In the genomic region with DNA sequence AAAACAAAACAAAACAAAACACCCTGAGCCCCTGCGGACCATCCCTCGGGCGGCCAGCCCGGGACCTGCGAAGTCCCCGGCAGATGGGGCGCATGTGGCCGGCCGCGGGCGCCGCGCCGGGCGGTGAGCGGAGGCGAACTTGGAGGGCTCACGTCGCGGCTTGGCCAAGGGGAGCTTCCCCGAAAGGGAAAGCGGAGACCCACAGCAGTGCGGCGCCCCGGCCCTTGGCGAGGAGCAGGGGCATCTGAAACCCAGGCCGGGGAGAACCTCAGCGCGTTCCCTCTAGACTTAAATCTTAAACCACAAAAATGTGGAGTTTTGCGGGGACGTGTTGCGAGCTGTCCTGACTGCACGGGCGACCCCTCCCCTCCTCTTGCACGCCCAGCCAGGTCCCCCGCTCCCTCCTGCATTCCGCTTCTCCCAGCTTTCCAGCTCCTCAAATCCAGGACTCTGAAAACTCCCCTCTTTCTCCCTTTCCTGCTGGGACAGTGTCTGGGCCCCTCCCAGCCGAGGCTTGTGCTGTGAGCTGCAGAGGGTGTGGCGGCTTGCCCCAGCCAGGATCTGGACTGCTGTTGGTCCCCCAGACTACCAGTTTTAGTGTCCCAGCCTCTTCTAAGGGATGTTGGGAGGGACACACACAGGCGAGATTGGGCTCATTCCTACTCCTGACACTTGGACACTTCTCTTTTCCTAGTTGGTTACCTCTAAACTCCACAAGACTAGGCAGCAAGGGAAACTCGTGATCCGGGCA, we compare ENCODE assay signal across 8 cellular contexts. TPM values are rescaled to one million over a fixed set of nuclear protein-coding genes. Genes with fewer than 3 reads are reported as not detected.
A peak's percentile ranks its signal among the peaks of the same experiment; 100 is the strongest.
DNase-seq lines count a peak whose midpoint lies in the region; ATAC-seq, FAIRE-seq and TF ChIP-seq lines count a peak whose summit lies in the region.

No MANE protein-coding gene starts in this region.

- H2BK120ac ChIP-seq in neuronal stem cell (ENCODE audit: low read depth, low read length): no peak overlapping the region

- H3K27me3 Mint-ChIP-seq in activated T-cell treated with anti-CD3 and anti-CD28 coated beads, Interleukin-2, amount 50 U/mL, for 4 hours (ENCODE audit: low read depth): peaks cover 43% of the 10 kb centered on the region

- H4K8ac ChIP-seq in neuronal stem cell (ENCODE audit: low read depth, low read length): no peak overlapping the region

- peak; percentile 33 to 52 for DNase-seq in A549 (ENCODE audit: low read depth in 1 of 2, low spot score in 1 of 2)
- peak; percentile 66 for DNase-seq in GM10266 (ENCODE audit: extremely low spot score)
- DNase-seq in HK-2 (ENCODE audit: unreplicated experiment): peak; percentile 61
- DNase-seq in activated T-cell treated with anti-CD3 and anti-CD28 coated beads, Interleukin-2, amount 50 U/mL, for 4 hours: no peak
- peak; percentile 51 for DNase-seq in globus pallidus (ENCODE audit: low spot score)
- peak; percentile 26 for DNase-seq in neuronal stem cell (ENCODE audit: low spot score)
- no peak for DNase-seq in HT-29 (ENCODE audit: low spot score)

- H3K9me3 ChIP-seq in A549 (no peaks in the 10 kb centered on the region), neuronal stem cell (replicated peaks in 1 of 2; ENCODE audit: control insufficient read depth in 2 of 2, insufficient read depth in 1 of 2, low read depth in 1 of 2, low read length in 2 of 2) (no peaks in the 10 kb centered on the region)

- H3K27me3 ChIP-seq in neuronal stem cell (ENCODE audit: control insufficient read depth in 3 of 3, insufficient read depth in 3 of 3, low read depth in 1 of 3, low read length in 3 of 3): no peaks in the 10 kb centered on the region

- CTCF ChIA-PET in A549 (lab: Yijun Ruan, JAX): interaction anchor here (0.8 to 2.9 kb wide), 11 partner anchors 11 to 313 kb away, joined by 3 to 13 read pairs (median 3); no protein-coding TSS in a partner anchor

- no peak overlapping the region for H3K14ac ChIP-seq in neuronal stem cell (ENCODE audit: low read length)

- peak overlapping the region; percentile 79 for H3K18ac ChIP-seq in neuronal stem cell (ENCODE audit: low read length)

- no peaks in the 10 kb centered on the region for H3K36me3 Mint-ChIP-seq in activated T-cell treated with anti-CD3 and anti-CD28 coated beads, Interleukin-2, amount 50 U/mL, for 4 hours (ENCODE audit: insufficient read depth)

- no peak overlapping the region for H2BK12ac ChIP-seq in neuronal stem cell (ENCODE audit: low read length)

- peak overlapping the region; percentile 76 for H3K4me3 Mint-ChIP-seq in activated T-cell treated with anti-CD3 and anti-CD28 coated beads, Interleukin-2, amount 50 U/mL, for 4 hours

- H2AK5ac ChIP-seq in neuronal stem cell (ENCODE audit: low read depth, low read length): peak overlapping the region; percentile 57

- FAIRE-seq in A549 (lab: Jason Lieb, UNC): no peak

- H3K36me3 ChIP-seq in neuronal stem cell (replicated peaks in 1 of 2; ENCODE audit: control insufficient read depth in 2 of 2, insufficient read depth in 2 of 2, low read length in 2 of 2): peaks cover 0 to 12% of the 10 kb centered on the region in 2 donors

- H3K4me1 ChIP-seq in A549: peaks cover 39% of the 10 kb centered on the region
- H3K4me1 ChIP-seq in neuronal stem cell (ENCODE audit: control insufficient read depth in 2 of 2, insufficient read depth in 1 of 2, low read depth in 1 of 2, low read length in 2 of 2): peaks cover 6 to 9% of the 10 kb centered on the region in 2 donors

- TF ChIP-seq EP300 in A549 (IDR thresholded peaks at IDR 0.05): no peak

- peak overlapping the region; percentile 80 for H3K4me2 ChIP-seq in A549
- H3K4me2 ChIP-seq in neuronal stem cell (ENCODE audit: insufficient read depth, low read length, poor library complexity, severe bottlenecking): peak overlapping the region; percentile 92

- no peaks in the 10 kb centered on the region for H3K79me1 ChIP-seq in neuronal stem cell (ENCODE audit: low read depth, low read length)

- no peaks in the 10 kb centered on the region for H3K9me3 Mint-ChIP-seq in activated T-cell treated with anti-CD3 and anti-CD28 coated beads, Interleukin-2, amount 50 U/mL, for 4 hours

- H3K4me1 Mint-ChIP-seq in activated T-cell treated with anti-CD3 and anti-CD28 coated beads, Interleukin-2, amount 50 U/mL, for 4 hours (ENCODE audit: low read depth): peaks cover 13% of the 10 kb centered on the region

- no peak overlapping the region for H3K4ac ChIP-seq in neuronal stem cell (ENCODE audit: low read length)

- TF ChIP-seq POLR2A in A549 (IDR thresholded peaks at IDR 0.05; ENCODE audit: low read length): peak; percentile 16; the same call in 1 of the 2 replicates

- H3K27ac ChIP-seq in A549: peak overlapping the region; percentile 91 to 94
- no peak overlapping the region for H3K27ac ChIP-seq in neuronal stem cell (replicated peaks; ENCODE audit: low read length)

- no peak overlapping the region for H4K91ac ChIP-seq in neuronal stem cell (ENCODE audit: low read depth, low read length, poor library complexity)

- peak overlapping the region; percentile 94 for H2AFZ ChIP-seq in neuronal stem cell (ENCODE audit: low read length)

- peak overlapping the region; percentile 98 for H3K4me3 ChIP-seq in A549
- H3K4me3 ChIP-seq in neuronal stem cell (ENCODE audit: low read length in 2 of 2): peak overlapping the region; percentile 76 to 99

- peak overlapping the region; percentile 80 for H3K9ac ChIP-seq in neuronal stem cell (ENCODE audit: low read depth, low read length, poor library complexity)

- peak overlapping the region; percentile 35 for H2BK5ac ChIP-seq in neuronal stem cell (ENCODE audit: low read length)

- no peak overlapping the region for H2BK15ac ChIP-seq in neuronal stem cell (ENCODE audit: low read length)

- WGBS in A549 (ENCODE audit: missing lambda C conversion rate): under 1% methylated on average over 34 of the region's 42 CpGs
- no CpG with 5 or more reads among the region's 42 CpGs for WGBS in neuronal stem cell (ENCODE audit: extremely low coverage in 2 of 2, insufficient read length in 2 of 2, insufficient replicate concordance in 1 of 2), 2 donors

- no peak overlapping the region for H3K23ac ChIP-seq in neuronal stem cell (ENCODE audit: low read depth, low read length, poor library complexity)

- ATAC-seq in A549 (peak; percentile 57 to 78), HG03196 (IDR thresholded peaks at IDR 0.05; ENCODE audit: unreplicated experiment) (no peak)
- no peak for ATAC-seq in activated T-cell treated with anti-CD3 and anti-CD28 coated beads, Interleukin-2, amount 50 U/mL, for 4 hours

- TF ChIP-seq CTCF in A549 (IDR thresholded peaks at IDR 0.05): no peak
- no peak for TF ChIP-seq CTCF in GM10266 (IDR thresholded peaks at IDR 0.05; ENCODE audit: control insufficient read depth, insufficient read depth, low read depth, missing control alignments)

- TF ChIP-seq RAD21 in A549 (conservative IDR thresholded peaks at IDR 0.05 in 1 of 2, IDR thresholded peaks at IDR 0.05 in 1 of 2): no peak; a peak in 3 of 5 replicates

- POLR2A ChIA-PET in A549 (lab: Yijun Ruan, JAX): interaction anchor here (0.7 to 2.4 kb wide), 5 partner anchors 29 to 150 kb away, joined by 3 to 10 read pairs (median 4); no protein-coding TSS in a partner anchor

TF ChIP-seq in A549, 52 proteins besides CTCF, POLR2A, EP300 and RAD21:
- TF ChIP-seq JUN (IDR thresholded peaks at IDR 0.05) (0 out of 5 replicates have a peak, but pooled peaks of 1 of the 2 experiments have one; percentile 19), MYC (IDR thresholded peaks at IDR 0.05; ENCODE audit: borderline replicate concordance, low read length) (0 out of 2 replicates have a peak, but pooled peaks have one; percentile 61), BHLHE40 (IDR thresholded peaks at IDR 0.05; ENCODE audit: low read depth, low read length) (no peak), HDAC2 (IDR thresholded peaks at IDR 0.05) (0 out of 2 replicates have a peak, but pooled peaks have one; percentile 23), POLR2AphosphoS2 (conservative IDR thresholded peaks at IDR 0.05; ENCODE audit: low read length) (no peak), HOXA7 (CRISPR knock-in tag; IDR thresholded peaks at IDR 0.05) (no peak)
- TF ChIP-seq, protein P1, sequence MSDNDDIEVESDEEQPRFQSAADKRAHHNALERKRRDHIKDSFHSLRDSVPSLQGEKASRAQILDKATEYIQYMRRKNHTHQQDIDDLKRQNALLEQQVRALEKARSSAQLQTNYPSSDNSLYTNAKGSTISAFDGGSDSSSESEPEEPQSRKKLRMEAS (IDR thresholded peaks at IDR 0.05): peak; percentile 69; the same call in 1 of the 2 replicates
- TF ChIP-seq, protein P2, sequence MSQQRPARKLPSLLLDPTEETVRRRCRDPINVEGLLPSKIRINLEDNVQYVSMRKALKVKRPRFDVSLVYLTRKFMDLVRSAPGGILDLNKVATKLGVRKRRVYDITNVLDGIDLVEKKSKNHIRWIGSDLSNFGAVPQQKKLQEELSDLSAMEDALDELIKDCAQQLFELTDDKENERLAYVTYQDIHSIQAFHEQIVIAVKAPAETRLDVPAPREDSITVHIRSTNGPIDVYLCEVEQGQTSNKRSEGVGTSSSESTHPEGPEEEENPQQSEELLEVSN (IDR thresholded peaks at IDR 0.05; ENCODE audit: borderline replicate concordance, low read depth): peak; percentile 54; the same call in 1 of the 2 replicates
TF ChIP-seq in A549: peak in this region for 5.

RNA-seq across cellular contexts. Expression of a gene that starts 1.3 kb away (rescaled TPM):
- polyA plus RNA-seq in A549 (2011; rRNA removed) (33.9 and 36.5 TPM in 2 replicates), A549 (2017; fragmentation: RNase III; extraction: RNeasy Plus Mini Kit Qiagen cat#74134 plus additional on column Dnase treatment) (23.0 to 27.9 TPM (median 24.6 TPM) in 3 replicates)
- 8.9 and 10.5 TPM in 2 replicates for polyA plus RNA-seq in A549 (2012; cell fraction: cytosol; rRNA removed)
- 7.2 and 11.8 TPM in 2 replicates for polyA plus RNA-seq in A549 (2012; cell fraction: nucleus; rRNA removed)
- 9.3 and 11.1 TPM in 2 replicates for polyA minus RNA-seq in A549 (2011; rRNA and poly(A)+ RNA removed)
- total RNA-seq in activated T-cell treated with anti-CD3 and anti-CD28 coated beads, Interleukin-2, amount 50 U/mL, for 4 hours: 1 to 10 TPM in 2 of 3 donors, under 1 TPM in 1; 0.63 to 3.2 (median 1.4) TPM
- 30.6 TPM for polyA plus RNA-seq in neuronal stem cell (2013, experiment 1 of 2)
- polyA plus RNA-seq in neuronal stem cell (2013, experiment 2 of 2): 30.8 TPM
- 1.7 and 1.9 TPM in 2 replicates for total RNA-seq in HT-29 (2014; rRNA removed; shearing (Covaris generic))

Comparison
In these comparisons a context has a peak if more than half of its experiments do, and no peak if none do; other contexts are left out.
1. ATAC-seq: peak in A549 (2 of 2); none in activated T-cell treated with anti-CD3 and anti-CD28 coated beads, Interleukin-2, amount 50 U/mL, for 4 hours (0 of 2) and HG03196 (single experiment).
2. DNase-seq: peak in A549 (2 of 2), GM10266 (single experiment), HK-2 (single experiment), globus pallidus (single experiment) and neuronal stem cell (single experiment); none in activated T-cell treated with anti-CD3 and anti-CD28 coated beads, Interleukin-2, amount 50 U/mL, for 4 hours (single experiment) and HT-29 (single experiment).